In genomic region chr5:59254055-59254687, GRCh38 we compare ENCODE assay signal across 17 cellular contexts.
"Had no signal": no experiment of that assay in that cellular context is flagged by ENCODE, and none has a peak within 500 bp of the region (broad histone marks: within the 10 kb centered on the region; RNA-seq: fewer than 3 reads in every experiment).

No MANE protein-coding gene starts in this region.

- DNase-seq: colonic mucosa; dermis blood vessel endothelial cell; foreskin melanocyte; heart left ventricle; hippocampal formation; lower lobe of right lung; midbrain; naive B cell; occipital lobe; pancreas; small intestine; stimulated activated CD4-positive, alpha-beta T cell treated with anti-CD3 and anti-CD28 coated beads, Interleukin-12 subunit alpha, Interleukin-12 subunit beta, amount 100 ng/mL, for 4 hours; stimulated activated naive CD4-positive, alpha-beta T cell; stomach had no signal

- H3K4me3 ChIP-seq: colonic mucosa, heart left ventricle, lower lobe of right lung, pancreas, prostate gland, stomach had no signal

- FAIRE-seq: pancreas, small intestine, urothelium cell line had no signal

- H3K9me3 ChIP-seq: colonic mucosa, lower lobe of right lung, pancreas, prostate gland, stomach had no signal

- ATAC-seq: heart left ventricle, left lobe of liver, pancreas had no signal

- H3K36me3 ChIP-seq: colonic mucosa, heart left ventricle, lower lobe of right lung, pancreas, prostate gland, stomach had no signal

- H3K27ac ChIP-seq: colonic mucosa, lower lobe of right lung, pancreas, prostate gland had no signal

- H3K4me1 ChIP-seq: colonic mucosa, prostate gland had no signal

- H3K27me3 ChIP-seq: colonic mucosa, heart left ventricle, pancreas, stomach had no signal
